Comparison of ENCODE assay signal across 11 cellular contexts in the genomic region with DNA sequence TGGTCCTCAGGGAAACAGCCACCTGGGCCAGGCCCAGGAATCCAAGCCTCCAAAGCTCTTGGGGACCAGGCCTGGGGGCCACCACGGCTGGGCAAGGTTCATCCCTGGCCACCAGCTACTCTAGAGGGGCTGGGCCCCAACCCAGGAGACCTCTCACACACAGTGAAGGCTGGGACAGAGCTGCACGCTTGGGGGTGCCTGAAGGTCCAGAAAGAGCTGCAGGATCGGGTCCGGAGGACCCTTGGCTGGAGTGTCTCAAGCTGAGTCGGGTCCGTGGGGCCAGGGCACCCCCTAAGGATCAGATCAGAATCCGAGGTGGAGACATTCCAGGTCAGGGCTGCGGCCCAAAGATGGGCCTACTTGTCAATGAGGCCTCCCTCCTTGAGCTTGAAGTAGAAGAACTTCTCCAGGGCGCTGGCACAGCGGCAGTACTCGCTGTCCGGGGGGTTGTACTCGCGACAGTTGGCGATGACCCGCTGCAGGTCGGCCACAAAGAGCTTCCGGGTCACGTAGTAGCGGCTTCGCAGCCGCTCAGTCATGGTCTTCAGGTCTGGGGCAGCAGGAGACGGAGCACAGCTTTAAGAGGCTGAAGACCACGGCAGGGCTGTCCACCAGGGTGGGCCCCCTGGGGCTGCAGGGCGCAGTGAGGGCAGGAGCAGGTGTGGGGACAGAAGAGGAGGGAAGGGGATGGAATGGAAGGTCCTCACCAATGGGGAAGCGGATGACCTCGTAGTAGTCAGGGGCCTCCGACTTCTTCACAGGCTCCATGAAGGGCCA. TPM values are rescaled to one million over a fixed set of nuclear protein-coding genes. Genes with fewer than 3 reads are reported as not detected.
DNase-seq lines count a peak whose midpoint lies in the region; ATAC-seq, FAIRE-seq and TF ChIP-seq lines count a peak whose summit lies in the region.
"Had no signal": no experiment of that assay in that cellular context is flagged by ENCODE, and none has a peak within 500 bp of the region (broad histone marks: within the 10 kb centered on the region; RNA-seq: fewer than 3 reads in every experiment).

No MANE protein-coding gene starts in this region.

- no peak for TF ChIP-seq EP300 in K562 (IDR thresholded peaks at IDR 0.05; ENCODE audit: low read length)

- DNase-seq in left ventricle myocardium inferior, result no peak
- DNase-seq in left ventricle myocardium superior, result no peak
- no peak for DNase-seq in K562 (ENCODE audit: extremely low read depth in 1 of 4, low spot score in 3 of 4)
- no peak for DNase-seq in stimulated activated CD4-positive, alpha-beta T cell treated with anti-CD3 and anti-CD28 coated beads, Interleukin-12 subunit alpha, Interleukin-12 subunit beta, amount 100 ng/mL, for 4 hours
- DNase-seq: activated gamma-delta T cell had no signal

- H3K9me1 ChIP-seq in K562 (ENCODE audit: control insufficient read depth, insufficient read depth, low read length), result no peaks in the 10 kb centered on the region

- no peak for TF ChIP-seq POLR2A in K562 (conservative IDR thresholded peaks at IDR 0.05)

- no peak overlapping the region for H2AFZ ChIP-seq in K562 (ENCODE audit: low read depth, low read length)

- ATAC-seq in left ventricle myocardium superior (no peak), K562 (no peak), GM18867 (IDR thresholded peaks at IDR 0.05; ENCODE audit: unreplicated experiment) (no peak), HG02870 (IDR thresholded peaks at IDR 0.05; ENCODE audit: unreplicated experiment) (no peak)

- 90% methylated on average over 28 of the region's 28 CpGs for WGBS in K562 (ENCODE audit: insufficient coverage, low coverage, missing lambda C conversion rate)
- WGBS in urinary bladder, result 88% methylated on average over 28 of the region's 28 CpGs

- H3K27ac ChIP-seq in left ventricle myocardium inferior (replicated peaks) (peak overlapping the region; percentile 90), K562 (ENCODE audit: extremely low read depth, low read depth, low read length) (no peak overlapping the region), muscle layer of duodenum (ENCODE audit: low read length) (peak overlapping the region; percentile 96), urinary bladder (ENCODE audit: low read depth) (peak overlapping the region; percentile 69)

- H3K4me1 ChIP-seq in left ventricle myocardium inferior, result peaks cover 37% of the 10 kb centered on the region
- peaks cover 5 to 51% of the 10 kb centered on the region in 2 experiments; a peak in 4 of 5 replicates for H3K4me1 ChIP-seq in K562 (replicated peaks in 1 of 2; ENCODE audit: control insufficient read depth in 2 of 2, insufficient read depth in 2 of 2, low read length in 2 of 2)
- peaks cover 8 to 18% of the 10 kb centered on the region in 2 donors for H3K4me1 ChIP-seq in muscle layer of duodenum (ENCODE audit: control insufficient read depth in 1 of 2, insufficient read depth in 2 of 2, low read length in 2 of 2)
- H3K4me1 ChIP-seq in urinary bladder (ENCODE audit: insufficient read depth), result no peaks in the 10 kb centered on the region

- no peak for FAIRE-seq in K562 (lab: Jason Lieb, UNC)

- no peaks in the 10 kb centered on the region for H3K79me2 ChIP-seq in K562 (ENCODE audit: control insufficient read depth, insufficient read depth, low read length)

- H3K9ac ChIP-seq in K562 (ENCODE audit: insufficient read depth in 1 of 2, low read depth in 2 of 2, low read length in 2 of 2), result peak overlapping the region in 1 of 2 experiments; percentile 67; a peak in 1 of 4 replicates

- intact Hi-C loops in left ventricle myocardium inferior (cut with micrococcal nuclease), result no loop called here
- intact Hi-C loops in left ventricle myocardium superior (cut with micrococcal nuclease), result no loop called here
- intact Hi-C loops in K562 (cut with micrococcal nuclease), result no loop called here

- BruUV-seq in K562 (replicated peaks; lab: Mats Ljungman, UMichigan), result TSS peak; percentile 75

- H3K9me3 ChIP-seq in left ventricle myocardium inferior (replicated peaks) (no peaks in the 10 kb centered on the region), K562 (replicated peaks; ENCODE audit: control insufficient read depth, insufficient read depth, low read depth, low read length) (no peaks in the 10 kb centered on the region), muscle layer of duodenum (ENCODE audit: control insufficient read depth in 1 of 2, low read length in 2 of 2) (no peaks in the 10 kb centered on the region)

- TF ChIP-seq CTCF in left ventricle myocardium inferior (IDR thresholded peaks at IDR 0.05; ENCODE audit: borderline replicate concordance) (no peak), K562 (IDR thresholded peaks at IDR 0.05 in 2 of 3, conservative IDR thresholded peaks at IDR 0.05 in 1 of 3; ENCODE audit: insufficient read depth in 2 of 3, low read depth in 1 of 3, low read length in 3 of 3) (no peak)

- CTCF ChIA-PET in K562 (lab: Yijun Ruan, JAX; ENCODE audit: low intra/inter-chr PET ratio), result interaction anchor here (1.2 to 1.5 kb wide), 2 partner anchors 47 to 90 kb away, joined by 3 to 4 read pairs; no protein-coding TSS in a partner anchor

- no peak overlapping the region for H3K4me2 ChIP-seq in K562 (ENCODE audit: insufficient read depth, low read length)

- in situ Hi-C loops in K562 (cut with MboI), result loop anchor here (5.0 to 25.0 kb wide), 3 partner anchors 86 to 376 kb away; a partner anchor contains a TSS

- H3K27me3 ChIP-seq in left ventricle myocardium inferior (ENCODE audit: low read depth) (no peaks in the 10 kb centered on the region), K562 (ENCODE audit: control insufficient read depth in 2 of 2, insufficient read depth in 2 of 2, low read length in 2 of 2) (no peaks in the 10 kb centered on the region), muscle layer of duodenum (ENCODE audit: low read depth, low read length) (no peaks in the 10 kb centered on the region)

- POLR2A ChIA-PET in K562 (lab: Yijun Ruan, JAX), result interaction anchor here (0.7 to 1.9 kb wide), 6 partner anchors 13 to 152 kb away, joined by 3 to 7 read pairs (median 4); a partner anchor contains a TSS

- H4K20me1 ChIP-seq in K562 (replicated peaks; ENCODE audit: control insufficient read depth, insufficient read depth, low read length), result no peaks in the 10 kb centered on the region

- H3K36me3 ChIP-seq in left ventricle myocardium inferior (peaks cover 43% of the 10 kb centered on the region), K562 (ENCODE audit: control insufficient read depth, insufficient read depth, low read length) (peaks cover 49% of the 10 kb centered on the region; the same call in 2 of the 3 replicates), muscle layer of duodenum (ENCODE audit: control insufficient read depth in 1 of 2, insufficient read depth in 2 of 2, low read length in 2 of 2) (peaks cover 0 to 22% of the 10 kb centered on the region in 2 donors), urinary bladder (ENCODE audit: insufficient read depth) (no peaks in the 10 kb centered on the region)

- H3K4me3 ChIP-seq in left ventricle myocardium inferior (no peak overlapping the region), K562 (no peak overlapping the region), muscle layer of duodenum (ENCODE audit: low read depth in 1 of 2, low read length in 2 of 2) (peak overlapping the region in 1 of 2 donors; percentile 67), urinary bladder (ENCODE audit: low read depth, low read length) (no peak overlapping the region)

- TF ChIP-seq RAD21 in K562 (CRISPR knock-in tag; conservative IDR thresholded peaks at IDR 0.05 in 1 of 2, IDR thresholded peaks at IDR 0.05 in 1 of 2), result no peak

RNA-seq across cellular contexts. Expression of a gene that starts 1.0 kb away (rescaled TPM):
- total RNA-seq in left ventricle myocardium inferior (3.1 TPM), left ventricle myocardium superior (3.8 TPM), K562 (2014; rRNA removed) (1.5 and 3.0 TPM in 2 replicates), K562 (2014; rRNA removed; fragmentation: Illumina TruSeq; extraction: Trizol) (0.51 and 0.76 TPM in 2 replicates), K562 (2015; rRNA removed; fragmentation: Illumina TruSeq; extraction: Trizol) (1.1 and 1.2 TPM in 2 replicates), K562 (2021) (1.7 and 2.3 TPM in 2 replicates), urinary bladder (7.6 TPM)
- 6.6 and 9.3 TPM in 2 replicates for total RNA-seq in K562 (2011; cell fraction: chromatin; rRNA removed; ENCODE audit: low replicate concordance)
- total RNA-seq in K562 (2011; cell fraction: nucleolus; rRNA removed), result 4.5 and 5.7 TPM in 2 replicates
- total RNA-seq in K562 (2011; cell fraction: nucleoplasm; rRNA removed), result 5.0 and 5.1 TPM in 2 replicates
- polyA plus RNA-seq in K562 (2011; rRNA removed) (1.6 and 3.5 TPM in 2 replicates), K562 (2014; fragmentation: Illumina TruSeq; extraction: Trizol) (1.4 TPM in 2 replicates), K562 (2014; fragmentation: Nextera tagmentation; extraction: Ambion mirVana) (under 1 TPM; 0.15 to 0.25 TPM), K562 (2014; rRNA removed) (1.9 and 2.4 TPM in 2 replicates), urinary bladder (16.1 TPM)
- polyA plus RNA-seq in K562 (2011; cell fraction: cytosol; rRNA removed), result 3.9 and 5.4 TPM in 2 replicates
- 7.8 and 12.8 TPM in 2 replicates for polyA plus RNA-seq in K562 (2011; cell fraction: nucleus; rRNA removed)
- polyA plus RNA-seq in K562 (2012), result 1.5 and 4.2 TPM in 2 replicates
- 0.84 and 1.1 TPM in 2 replicates for polyA minus RNA-seq in K562 (2011; rRNA and poly(A)+ RNA removed)
- 1.7 and 2.9 TPM in 2 replicates for polyA minus RNA-seq in K562 (2011; cell fraction: cytosol; rRNA and poly(A)+ RNA removed)
- polyA minus RNA-seq in K562 (2011; cell fraction: nucleus; rRNA and poly(A)+ RNA removed), result 1.9 and 4.2 TPM in 2 replicates

RNA-seq across cellular contexts. Expression of a gene that starts 7.7 kb away (rescaled TPM):
- total RNA-seq in left ventricle myocardium inferior (25.7 TPM), left ventricle myocardium superior (26.1 TPM), K562 (2014; rRNA removed) (22.9 and 29.3 TPM in 2 replicates), K562 (2014; rRNA removed; fragmentation: Illumina TruSeq; extraction: Trizol) (13.9 and 18.7 TPM in 2 replicates), K562 (2015; rRNA removed; fragmentation: Illumina TruSeq; extraction: Trizol) (31.9 and 32.8 TPM in 2 replicates), K562 (2021) (57.2 and 57.8 TPM in 2 replicates), urinary bladder (14.1 TPM)
- 97.5 and 216 TPM in 2 replicates for total RNA-seq in K562 (2011; cell fraction: chromatin; rRNA removed; ENCODE audit: low replicate concordance)
- 139 and 145 TPM in 2 replicates for total RNA-seq in K562 (2011; cell fraction: nucleolus; rRNA removed)
- 84.1 and 110 TPM in 2 replicates for total RNA-seq in K562 (2011; cell fraction: nucleoplasm; rRNA removed)
- polyA plus RNA-seq in K562 (2011; rRNA removed) (64.6 and 64.7 TPM in 2 replicates), K562 (2014; fragmentation: Illumina TruSeq; extraction: Trizol) (54.4 and 57.1 TPM in 2 replicates), K562 (2014; fragmentation: Nextera tagmentation; extraction: Ambion mirVana) (1 to 10 TPM; 1.5 to 4.9 TPM), K562 (2014; rRNA removed) (80.4 and 92.0 TPM in 2 replicates), urinary bladder (44.3 TPM)
- 26.0 and 41.1 TPM in 2 replicates for polyA plus RNA-seq in K562 (2011; cell fraction: cytosol; rRNA removed)
- 518 and 949 TPM in 2 replicates for polyA plus RNA-seq in K562 (2011; cell fraction: nucleus; rRNA removed)
- 43.2 and 57.4 TPM in 2 replicates for polyA plus RNA-seq in K562 (2012)
- 13.2 and 20.1 TPM in 2 replicates for polyA minus RNA-seq in K562 (2011; rRNA and poly(A)+ RNA removed)
- 13.4 and 13.8 TPM in 2 replicates for polyA minus RNA-seq in K562 (2011; cell fraction: cytosol; rRNA and poly(A)+ RNA removed)
- 44.7 and 47.8 TPM in 2 replicates for polyA minus RNA-seq in K562 (2011; cell fraction: nucleus; rRNA and poly(A)+ RNA removed)

RNA-seq across cellular contexts. Expression of a gene that starts 9.1 kb away (rescaled TPM):
- total RNA-seq in left ventricle myocardium inferior, result not detected
- total RNA-seq in left ventricle myocardium superior, result 0.12 TPM
- total RNA-seq in K562 (2011; cell fraction: chromatin; rRNA removed; ENCODE audit: low replicate concordance), result 0.62 and 0.92 TPM in 2 replicates
- 0.26 and 0.67 TPM in 2 replicates for total RNA-seq in K562 (2011; cell fraction: nucleolus; rRNA removed)
- 0.22 and 0.31 TPM in 2 replicates for total RNA-seq in K562 (2011; cell fraction: nucleoplasm; rRNA removed)
- total RNA-seq in K562 (2014; rRNA removed), result 0.08 TPM in 1 of 2 replicates, not detected in the other
- not detected in 2 replicates for total RNA-seq in K562 (2014; rRNA removed; fragmentation: Illumina TruSeq; extraction: Trizol)
- total RNA-seq in K562 (2015; rRNA removed; fragmentation: Illumina TruSeq; extraction: Trizol), result 0.07 TPM in 1 of 2 replicates, not detected in the other
- 0.11 and 0.16 TPM in 2 replicates for total RNA-seq in K562 (2021)
- 0.04 and 0.08 TPM in 2 replicates for polyA plus RNA-seq in K562 (2011; rRNA removed)
- 0.06 TPM in 1 of 2 replicates, not detected in the other for polyA plus RNA-seq in K562 (2011; cell fraction: cytosol; rRNA removed)
- polyA plus RNA-seq in K562 (2011; cell fraction: nucleus; rRNA removed), result 0.41 and 0.74 TPM in 2 replicates
- polyA plus RNA-seq in K562 (2012), result 0.27 and 0.36 TPM in 2 replicates
- polyA plus RNA-seq in K562 (2014; fragmentation: Illumina TruSeq; extraction: Trizol), result not detected in 2 replicates
- polyA plus RNA-seq in K562 (2014; fragmentation: Nextera tagmentation; extraction: Ambion mirVana), result under 1 TPM; 0.04 to 0.06 TPM
- 0.05 and 0.13 TPM in 2 replicates for polyA plus RNA-seq in K562 (2014; rRNA removed)
- 0.18 TPM in 1 of 2 replicates, not detected in the other for polyA minus RNA-seq in K562 (2011; rRNA and poly(A)+ RNA removed)
- not detected in 2 replicates for polyA minus RNA-seq in K562 (2011; cell fraction: cytosol; rRNA and poly(A)+ RNA removed)
- 0.13 and 0.22 TPM in 2 replicates for polyA minus RNA-seq in K562 (2011; cell fraction: nucleus; rRNA and poly(A)+ RNA removed)
- total RNA-seq in urinary bladder, result not detected
- polyA plus RNA-seq in urinary bladder, result 0.11 TPM
- total RNA-seq: fibroblast of villous mesenchyme; T-helper 1 cell treated with Interleukin-12 subunit alpha and Interleukin-12 subunit beta and Interleukin-4 antibody, amounts not matched to agents 30 ng/mL and 1 ng/mL, for 36 hours had no signal

RNA-seq across cellular contexts. Expression of a gene that starts 15.2 kb away (rescaled TPM):
- total RNA-seq in left ventricle myocardium inferior (0.49 TPM), left ventricle myocardium superior (0.20 TPM), K562 (2014; rRNA removed) (0.20 TPM in 1 of 2 replicates, not detected in the other), K562 (2014; rRNA removed; fragmentation: Illumina TruSeq; extraction: Trizol) (0.16 and 0.25 TPM in 2 replicates), K562 (2015; rRNA removed; fragmentation: Illumina TruSeq; extraction: Trizol) (0.08 and 0.11 TPM in 2 replicates), K562 (2021) (0.22 and 0.34 TPM in 2 replicates), urinary bladder (1.2 TPM)
- total RNA-seq in K562 (2011; cell fraction: chromatin; rRNA removed; ENCODE audit: low replicate concordance), result 0.44 and 0.86 TPM in 2 replicates
- total RNA-seq in K562 (2011; cell fraction: nucleolus; rRNA removed), result 0.79 and 0.83 TPM in 2 replicates
- total RNA-seq in K562 (2011; cell fraction: nucleoplasm; rRNA removed), result 0.73 and 1.5 TPM in 2 replicates
- polyA plus RNA-seq in K562 (2011; rRNA removed) (0.35 and 0.42 TPM in 2 replicates), K562 (2014; fragmentation: Illumina TruSeq; extraction: Trizol) (0.28 and 0.29 TPM in 2 replicates), K562 (2014; fragmentation: Nextera tagmentation; extraction: Ambion mirVana) (under 1 TPM; 0.03 to 0.04 TPM), K562 (2014; rRNA removed) (0.15 and 0.74 TPM in 2 replicates), urinary bladder (0.65 TPM)
- 0.48 and 0.63 TPM in 2 replicates for polyA plus RNA-seq in K562 (2011; cell fraction: cytosol; rRNA removed)
- polyA plus RNA-seq in K562 (2011; cell fraction: nucleus; rRNA removed), result 0.80 and 0.84 TPM in 2 replicates
- polyA plus RNA-seq in K562 (2012), result 0.25 and 1.9 TPM in 2 replicates
- polyA minus RNA-seq in K562 (2011; rRNA and poly(A)+ RNA removed), result 0.11 and 0.18 TPM in 2 replicates
- polyA minus RNA-seq in K562 (2011; cell fraction: cytosol; rRNA and poly(A)+ RNA removed), result not detected in 2 replicates
- not detected in 2 replicates for polyA minus RNA-seq in K562 (2011; cell fraction: nucleus; rRNA and poly(A)+ RNA removed)
- total RNA-seq: fibroblast of villous mesenchyme; T-helper 1 cell treated with Interleukin-12 subunit alpha and Interleukin-12 subunit beta and Interleukin-4 antibody, amounts not matched to agents 30 ng/mL and 1 ng/mL, for 36 hours had no signal

RNA-seq across cellular contexts. Expression of a gene that starts 41.3 kb away (rescaled TPM):
- total RNA-seq in left ventricle myocardium inferior (38.6 TPM), left ventricle myocardium superior (47.1 TPM), K562 (2014; rRNA removed) (79.2 and 125 TPM in 2 replicates), K562 (2014; rRNA removed; fragmentation: Illumina TruSeq; extraction: Trizol) (46.5 and 55.8 TPM in 2 replicates), K562 (2015; rRNA removed; fragmentation: Illumina TruSeq; extraction: Trizol) (106 and 107 TPM in 2 replicates), K562 (2021) (108 and 117 TPM in 2 replicates), urinary bladder (40.5 TPM)
- total RNA-seq in K562 (2011; cell fraction: chromatin; rRNA removed; ENCODE audit: low replicate concordance), result 21.1 and 47.2 TPM in 2 replicates
- total RNA-seq in K562 (2011; cell fraction: nucleolus; rRNA removed), result 33.4 and 35.0 TPM in 2 replicates
- 29.4 and 31.1 TPM in 2 replicates for total RNA-seq in K562 (2011; cell fraction: nucleoplasm; rRNA removed)
- polyA plus RNA-seq in K562 (2011; rRNA removed) (55.9 and 77.4 TPM in 2 replicates), K562 (2014; fragmentation: Illumina TruSeq; extraction: Trizol) (165 and 166 TPM in 2 replicates), K562 (2014; fragmentation: Nextera tagmentation; extraction: Ambion mirVana) (1 to 10 TPM; 1.7 to 2.2 TPM), K562 (2014; rRNA removed) (118 and 122 TPM in 2 replicates), urinary bladder (198 TPM)
- polyA plus RNA-seq in K562 (2011; cell fraction: cytosol; rRNA removed), result 85.9 and 208 TPM in 2 replicates
- polyA plus RNA-seq in K562 (2011; cell fraction: nucleus; rRNA removed), result 34.9 and 64.9 TPM in 2 replicates
- 110 and 123 TPM in 2 replicates for polyA plus RNA-seq in K562 (2012)
- 20.1 and 45.6 TPM in 2 replicates for polyA minus RNA-seq in K562 (2011; rRNA and poly(A)+ RNA removed)
- polyA minus RNA-seq in K562 (2011; cell fraction: cytosol; rRNA and poly(A)+ RNA removed), result 30.4 and 33.9 TPM in 2 replicates
- polyA minus RNA-seq in K562 (2011; cell fraction: nucleus; rRNA and poly(A)+ RNA removed), result 7.9 and 8.3 TPM in 2 replicates
